In the genomic region with DNA sequence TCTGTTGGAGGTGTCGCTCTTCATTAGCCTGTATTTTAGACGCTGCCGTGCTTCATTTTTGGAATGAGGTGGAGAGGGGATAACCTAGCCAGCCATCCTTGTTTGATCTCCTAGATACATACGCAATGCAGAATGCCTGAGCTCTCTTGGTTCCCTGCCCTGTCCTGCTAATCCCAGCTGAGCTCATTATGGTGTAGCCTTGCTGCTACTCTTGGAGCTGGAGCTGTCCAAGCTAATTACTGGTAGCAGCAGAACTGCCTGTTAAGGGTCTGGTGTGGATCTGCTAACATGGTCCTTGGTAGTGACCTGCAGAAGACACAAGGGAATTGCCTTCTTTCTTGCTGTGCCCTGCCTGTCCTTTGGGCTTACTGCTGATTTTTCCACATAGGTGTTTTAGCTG, we compare ENCODE assay signal across 14 cellular contexts.
"Had no signal": no experiment of that assay in that cellular context is flagged by ENCODE, and none has a peak within 500 bp of the region (broad histone marks: within the 10 kb centered on the region; RNA-seq: fewer than 3 reads in every experiment).

No MANE protein-coding gene starts in this region.

- FAIRE-seq: bronchial epithelial cell, kidney, TTC549 had no signal

- H3K4me1 ChIP-seq: heart right ventricle, left ventricle myocardium inferior had no signal

- H3K27me3 ChIP-seq: heart right ventricle, ovary had no signal

- H3K9me3 ChIP-seq: heart right ventricle, left ventricle myocardium inferior, ovary had no signal

- ATAC-seq: activated CD4-positive, CD25-positive, alpha-beta regulatory T cell treated with anti-CD3 and anti-CD28 coated beads, Interleukin-2, amount 50 U/mL, for 24 hours; heart right ventricle had no signal

- H3K27ac ChIP-seq: heart right ventricle, left ventricle myocardium inferior, ovary had no signal

- H3K4me3 ChIP-seq: heart right ventricle, left ventricle myocardium inferior, ovary had no signal

- DNase-seq: activated effector memory CD4-positive, alpha-beta T cell treated with anti-CD3 and anti-CD28 coated beads, Interleukin-2, amount 50 U/mL, for 16 hours; activated naive CD8-positive, alpha-beta T cell treated with anti-CD3 and anti-CD28 coated beads for 36 hours; activated T-cell treated with anti-CD3 and anti-CD28 coated beads, Interleukin-2, amount 50 U/mL, for 24 hours; foreskin melanocyte; heart right ventricle; kidney; left ventricle myocardium inferior; ovary; stimulated activated CD4-positive, alpha-beta T cell treated with anti-CD3 and anti-CD28 coated beads, Interleukin-4, amount 100 ng/mL, for 1 hour; stimulated activated CD8-positive, alpha-beta memory T cell treated with anti-CD3 and anti-CD28 coated beads, Interleukin-4, amount 100 ng/mL, for 48 hours; T-helper 1 cell had no signal

- H3K36me3 ChIP-seq: ovary had no signal
